Comparison of ENCODE assay signal across 17 cellular contexts in the genomic region with DNA sequence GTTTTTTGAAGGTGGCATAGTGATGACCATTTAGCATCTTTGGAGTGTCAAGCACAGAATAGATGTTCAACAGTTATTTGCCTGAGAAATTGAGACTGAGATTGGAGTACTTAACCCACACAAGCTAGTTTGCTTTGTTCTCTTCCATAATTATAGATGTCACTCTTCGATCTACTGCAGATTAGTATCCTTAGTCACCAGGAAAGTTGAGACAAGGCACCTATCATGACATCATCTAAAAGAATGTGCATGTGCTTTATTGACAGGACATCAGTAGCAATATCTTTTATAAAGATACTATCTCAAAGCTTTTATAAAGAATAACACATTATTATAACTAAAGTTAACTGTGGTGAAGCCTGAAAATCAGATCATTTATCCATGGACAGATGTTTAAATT.
"Had no signal": no experiment of that assay in that cellular context is flagged by ENCODE, and none has a peak within 500 bp of the region (broad histone marks: within the 10 kb centered on the region; RNA-seq: fewer than 3 reads in every experiment).

No MANE protein-coding gene starts in this region.

- ATAC-seq: gastroesophageal sphincter, left cardiac atrium, lower lobe of right lung, natural killer cell had no signal

- H3K27ac ChIP-seq: epithelial cell of prostate, esophagus muscularis mucosa, gastroesophageal sphincter, left ventricle myocardium inferior, lower lobe of right lung, sigmoid colon, skin epidermis had no signal

- H3K27me3 ChIP-seq: esophagus muscularis mucosa, gastroesophageal sphincter, sigmoid colon had no signal

- FAIRE-seq: keratinocyte had no signal

- H3K9me3 ChIP-seq: esophagus muscularis mucosa, gastroesophageal sphincter, left ventricle myocardium inferior, lower lobe of right lung, sigmoid colon had no signal

- DNase-seq: cortex of kidney; effector memory CD4-positive, alpha-beta T cell; immature natural killer cell; left cardiac atrium; left ventricle myocardium inferior; lower lobe of right lung; natural killer cell; posterior cingulate gyrus; sigmoid colon; stimulated activated CD4-positive, alpha-beta T cell treated with anti-CD3 and anti-CD28 coated beads, Interleukin-2, amount 100 ng/mL, for 24 hours; stimulated activated naive CD4-positive, alpha-beta T cell treated with Interleukin-2 at 50 U/mL for 16 hours; trophoblast cell had no signal

- H3K4me3 ChIP-seq: esophagus muscularis mucosa, gastroesophageal sphincter, left ventricle myocardium inferior, lower lobe of right lung, sigmoid colon, skin epidermis had no signal
